Comparison of ENCODE assay signal across 8 cellular contexts in the genomic region with DNA sequence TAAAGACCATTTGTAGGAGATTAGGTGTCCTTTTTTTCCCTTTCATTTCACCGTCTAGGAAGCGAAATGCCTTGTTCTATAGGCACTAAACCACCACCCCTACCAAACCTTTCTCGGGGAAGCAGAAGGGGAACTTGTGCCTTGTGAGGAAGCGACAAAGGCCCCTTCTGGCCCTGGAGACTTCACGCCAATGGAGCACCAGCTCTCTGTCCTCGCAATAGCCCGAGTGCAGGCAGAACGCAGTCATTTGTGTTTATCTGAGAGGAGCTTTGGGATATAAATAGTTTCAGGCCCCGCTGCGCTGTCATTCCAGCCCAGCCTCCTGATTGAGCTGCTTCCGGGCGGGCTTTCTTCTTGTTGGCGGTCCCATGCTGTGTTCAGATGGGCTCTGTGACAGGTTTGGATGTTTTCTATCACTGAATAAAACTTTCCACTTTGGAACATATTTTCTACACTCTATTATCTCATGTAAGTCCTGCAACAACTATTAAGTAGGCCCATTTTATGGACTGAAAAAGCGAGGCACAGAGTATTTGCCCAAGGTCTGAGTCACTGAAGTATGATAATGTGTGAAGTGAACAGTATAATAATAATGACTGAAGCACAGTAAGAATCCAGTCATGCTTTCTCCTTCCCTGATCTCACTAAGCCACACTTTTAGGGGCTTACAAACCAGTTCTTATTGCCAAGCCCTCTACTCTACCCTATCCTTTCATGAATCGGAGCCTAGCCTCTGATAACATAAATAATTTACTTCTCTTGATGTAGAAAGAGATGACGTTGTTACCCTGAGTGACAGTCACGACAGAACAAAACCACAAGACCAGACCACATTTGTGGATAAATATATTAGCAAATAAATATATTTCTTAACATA. TPM values are rescaled to one million over a fixed set of nuclear protein-coding genes. Genes with fewer than 3 reads are reported as not detected.
DNase-seq lines count a peak whose midpoint lies in the region; ATAC-seq and TF ChIP-seq lines count a peak whose summit lies in the region.

No MANE protein-coding gene starts in this region.

- DNase-seq in CD8-positive, alpha-beta memory T cell = peak in 1 of 5 donors; percentile 33
- DNase-seq in HT1080 (ENCODE audit: low read depth) = peak; percentile 17
- DNase-seq in WERI-Rb-1 = peak; percentile 71
- no peak for DNase-seq in epithelial cell of prostate (ENCODE audit: low read depth, low spot score)
- DNase-seq in myocyte (ENCODE audit: low read depth) = peak; percentile 63
- DNase-seq in DMS153 treated with DMSO at 0.1 percent for 48 hours (lab: John Stamatoyannopoulos, UW; ENCODE audit: unreplicated experiment) = no peak
- DNase-seq in NCI-H510A (lab: John Stamatoyannopoulos, UW) = no peak

- H3K36me3 ChIP-seq in CD8-positive, alpha-beta memory T cell (ENCODE audit: insufficient read depth, low read length) = peaks cover 19% of the 10 kb centered on the region
- H3K36me3 ChIP-seq in WERI-Rb-1 = peaks cover 28% of the 10 kb centered on the region

- peaks cover 37 to 59% (median 52%) of the 10 kb centered on the region in 3 donors for H3K4me1 Mint-ChIP-seq in CD8-positive, alpha-beta memory T cell

- H3K4me3 Mint-ChIP-seq in CD8-positive, alpha-beta memory T cell = peak overlapping the region; percentile 88 to 100 (median 97)

- POLR2A ChIA-PET in CD8-positive, alpha-beta memory T cell (lab: Charles Lee) = interaction anchor here (1.8 to 7.0 kb wide), 7 partner anchors 9 to 64 kb away, joined by 5 to 108 read pairs (median 30); a partner anchor contains a TSS

- ATAC-seq in GM21576 (IDR thresholded peaks at IDR 0.05; ENCODE audit: unreplicated experiment) = no peak

- H3K9me3 ChIP-seq in CD8-positive, alpha-beta memory T cell (ENCODE audit: low read length) = no peaks in the 10 kb centered on the region
- H3K9me3 ChIP-seq in WERI-Rb-1 (ENCODE audit: severe bottlenecking) = no peaks in the 10 kb centered on the region

- H3K27ac ChIP-seq in CD8-positive, alpha-beta memory T cell (ENCODE audit: low read depth, low read length) = peak overlapping the region; percentile 93
- H3K27ac ChIP-seq in WERI-Rb-1 (peak overlapping the region; percentile 80), epithelial cell of prostate (peak overlapping the region; percentile 77)

- peak overlapping the region; percentile 98 for H3K4me3 ChIP-seq in CD8-positive, alpha-beta memory T cell (ENCODE audit: low read length)
- H3K4me3 ChIP-seq in WERI-Rb-1 (ENCODE audit: low read depth, low read length) = peak overlapping the region; percentile 92

- peaks cover 33% of the 10 kb centered on the region for H3K4me1 ChIP-seq in CD8-positive, alpha-beta memory T cell (ENCODE audit: insufficient read depth, low read length)

- CTCF ChIA-PET in CD8-positive, alpha-beta memory T cell (lab: Charles Lee) = interaction anchor here (0.7 to 8.7 kb wide), 11 partner anchors 8 to 135 kb away, joined by 3 to 97 read pairs (median 4); a partner anchor contains a TSS

- H3K36me3 Mint-ChIP-seq in CD8-positive, alpha-beta memory T cell = peaks cover 18 to 55% (median 19%) of the 10 kb centered on the region in 3 donors

- H3K27me3 Mint-ChIP-seq in CD8-positive, alpha-beta memory T cell = no peaks in the 10 kb centered on the region

- no peaks in the 10 kb centered on the region for H3K27me3 ChIP-seq in CD8-positive, alpha-beta memory T cell (ENCODE audit: insufficient read depth, low read length, poor library complexity, severe bottlenecking)
- H3K27me3 ChIP-seq in WERI-Rb-1 (ENCODE audit: insufficient read depth, low read depth, severe bottlenecking) = no peaks in the 10 kb centered on the region

- no peak for TF ChIP-seq CTCF in WERI-Rb-1 (IDR thresholded peaks at IDR 0.05; ENCODE audit: low read depth, low read length)

- H3K9me3 Mint-ChIP-seq in CD8-positive, alpha-beta memory T cell = no peaks in the 10 kb centered on the region

- peak overlapping the region; percentile 94 to 98 (median 98) for H3K27ac Mint-ChIP-seq in CD8-positive, alpha-beta memory T cell

RNA-seq across cellular contexts. Expression of a gene that starts 1.1 kb away (rescaled TPM):
- total RNA-seq in CD8-positive, alpha-beta memory T cell = 100 to 1,000 TPM; 145 to 149 TPM
- polyA plus RNA-seq in CD8-positive, alpha-beta memory T cell = 97.5 TPM
- 157 and 168 TPM in 2 replicates for total RNA-seq in HT1080 (2014; rRNA removed; shearing (Covaris generic))
- polyA plus RNA-seq in HT1080 (2015; cell fraction: cytosol; rRNA removed) = 111 and 127 TPM in 2 replicates
- 62.2 and 69.3 TPM in 2 replicates for polyA plus RNA-seq in HT1080 (2015; cell fraction: nucleus; rRNA removed)
- 36.1 and 49.1 TPM in 2 replicates for total RNA-seq in myocyte
- polyA plus RNA-seq in myocyte (2012) = 151 TPM

RNA-seq across cellular contexts. Expression of a gene that starts 24.5 kb away (rescaled TPM):
- 10 to 100 TPM; 14.4 to 15.0 TPM for total RNA-seq in CD8-positive, alpha-beta memory T cell
- 4.0 TPM for polyA plus RNA-seq in CD8-positive, alpha-beta memory T cell
- 1.8 and 2.3 TPM in 2 replicates for total RNA-seq in HT1080 (2014; rRNA removed; shearing (Covaris generic))
- 1.2 and 1.6 TPM in 2 replicates for polyA plus RNA-seq in HT1080 (2015; cell fraction: cytosol; rRNA removed)
- polyA plus RNA-seq in HT1080 (2015; cell fraction: nucleus; rRNA removed) = 29.4 and 30.8 TPM in 2 replicates
- 0.16 TPM in 1 of 2 replicates, not detected in the other for total RNA-seq in myocyte
- not detected for polyA plus RNA-seq in myocyte (2012)

Comparison
In these comparisons a context has a peak if more than half of its experiments do, and no peak if none do; other contexts are left out.
1. DNase-seq: peak in HT1080 (single experiment), WERI-Rb-1 (single experiment) and myocyte (single experiment); none in epithelial cell of prostate (single experiment), DMS153 treated with DMSO at 0.1 percent for 48 hours (single experiment) and NCI-H510A (single experiment).
2. Peak in every context shown above with its lines, with median percentiles within 50 percentile points of each other: H3K27ac ChIP-seq.